ENCODE assay signal across 20 cellular contexts in genomic region chr19:2460245-2460644, GRCh38.
"Had no signal": no experiment of that assay in that cellular context is flagged by ENCODE, and none has a peak within 500 bp of the region (broad histone marks: within the 10 kb centered on the region; RNA-seq: fewer than 3 reads in every experiment).

No MANE protein-coding gene starts in this region.

- H2AFZ ChIP-seq: hepatocyte had no signal

- H3K36me3 ChIP-seq: gastroesophageal sphincter, left lung, right atrium auricular region, tibial nerve, vagina had no signal

- H3K27me3 Mint-ChIP-seq: activated CD8-positive, alpha-beta T cell treated with anti-CD3 and anti-CD28 coated beads for 36 hours had no signal

- H3K4me3 ChIP-seq: dorsolateral prefrontal cortex, gastroesophageal sphincter, hepatocyte, left lung, right atrium auricular region, skin epidermis, tibial nerve, vagina had no signal

- H3K9me3 ChIP-seq: gastroesophageal sphincter, left lung, right atrium auricular region, tibial nerve, vagina had no signal

- H3K27ac ChIP-seq: dorsolateral prefrontal cortex, gastroesophageal sphincter, hepatocyte, left lung, right atrium auricular region, skin epidermis, tibial nerve, vagina had no signal

- DNase-seq: activated CD4-positive, alpha-beta T cell treated with anti-CD3 and anti-CD28 coated beads for 1 hour; activated CD8-positive, alpha-beta T cell treated with anti-CD3 and anti-CD28 coated beads for 36 hours; activated naive CD4-positive, alpha-beta T cell treated with Interleukin-2 at 50 U/mL for 16 hours; dorsolateral prefrontal cortex; endodermal cell; erythroblast; left lung; mammary epithelial cell; naive thymus-derived CD8-positive, alpha-beta T cell; stimulated activated CD4-positive, alpha-beta T cell treated with anti-CD3 and anti-CD28 coated beads, Interleukin-4, amount 100 ng/mL, for 24 hours; stimulated activated naive CD4-positive, alpha-beta T cell; substantia nigra; T1000 had no signal

- H3K27me3 ChIP-seq: dorsolateral prefrontal cortex, gastroesophageal sphincter, hepatocyte, right atrium auricular region, tibial nerve, vagina had no signal

- H3K36me3 Mint-ChIP-seq: naive thymus-derived CD8-positive, alpha-beta T cell had no signal

- H3K27ac Mint-ChIP-seq: activated CD8-positive, alpha-beta T cell treated with anti-CD3 and anti-CD28 coated beads for 36 hours; endodermal cell; progenitor cell of endocrine pancreas had no signal

- ATAC-seq: activated CD8-positive, alpha-beta T cell treated with anti-CD3 and anti-CD28 coated beads for 36 hours; gastroesophageal sphincter; left lung; naive thymus-derived CD8-positive, alpha-beta T cell had no signal

- H3K9me3 Mint-ChIP-seq: activated CD8-positive, alpha-beta T cell treated with anti-CD3 and anti-CD28 coated beads for 36 hours; endodermal cell; naive thymus-derived CD8-positive, alpha-beta T cell had no signal
